ENCODE assay signal across 9 cellular contexts in genomic region chrX:39816871-39817731, GRCh38.
DNase-seq lines count a peak whose midpoint lies in the region; ATAC-seq and TF ChIP-seq lines count a peak whose summit lies in the region.
"Had no signal": no experiment of that assay in that cellular context is flagged by ENCODE, and none has a peak within 500 bp of the region (broad histone marks: within the 10 kb centered on the region; RNA-seq: fewer than 3 reads in every experiment).

No MANE protein-coding gene starts in this region.

- DNase-seq in AG09309 (ENCODE audit: low read depth) (no peak), HCEC 1CT (peak; percentile 22), iPS-NIHi11 (ENCODE audit: low spot score) (peak; percentile 27), HT-29 (ENCODE audit: low spot score) (no peak), NCI-H2081 treated with DMSO at 0.1 percent for 48 hours (lab: John Stamatoyannopoulos, UW) (no peak), HEK293T (ENCODE audit: extremely low spot score) (no peak)
- DNase-seq in activated T-cell treated with anti-CD3 and anti-CD28 coated beads, Interleukin-2, amount 50 U/mL, for 48 hours = peak; percentile 44 to 45
- no peak for DNase-seq in natural killer cell treated with Interleukin-12 subunit alpha and Interleukin-12 subunit beta and Interleukin-15 and Interleukin-18, amount 100 ng/mL, for 72 hours (ENCODE audit: low spot score)
- DNase-seq: hippocampal formation had no signal

- peaks cover 0 to 26% of the 10 kb centered on the region in 2 donors for H3K27me3 Mint-ChIP-seq in natural killer cell treated with Interleukin-12 subunit alpha and Interleukin-12 subunit beta and Interleukin-15 and Interleukin-18, amount 100 ng/mL, for 72 hours

- H3K4me3 ChIP-seq in AG09309 (ENCODE audit: control insufficient read depth, low read depth, low read length) = peak overlapping the region; percentile 31

- no peaks in the 10 kb centered on the region for H3K36me3 Mint-ChIP-seq in natural killer cell treated with Interleukin-12 subunit alpha and Interleukin-12 subunit beta and Interleukin-15 and Interleukin-18, amount 100 ng/mL, for 72 hours

- ATAC-seq in natural killer cell treated with Interleukin-12 subunit alpha and Interleukin-12 subunit beta and Interleukin-15 and Interleukin-18, amount 100 ng/mL, for 72 hours = no peak

- CTCF ChIA-PET in HEK293T (lab: Yijun Ruan, JAX) = interaction anchor here (0.7 kb wide), 1 partner anchor 262 kb away, joined by 3 read pairs; no protein-coding TSS in a partner anchor

- no peaks in the 10 kb centered on the region for H3K9me3 Mint-ChIP-seq in natural killer cell treated with Interleukin-12 subunit alpha and Interleukin-12 subunit beta and Interleukin-15 and Interleukin-18, amount 100 ng/mL, for 72 hours

- H3K4me3 Mint-ChIP-seq in natural killer cell treated with Interleukin-12 subunit alpha and Interleukin-12 subunit beta and Interleukin-15 and Interleukin-18, amount 100 ng/mL, for 72 hours = no peak overlapping the region

- no peak for TF ChIP-seq CTCF in AG09309 (IDR thresholded peaks at IDR 0.05; ENCODE audit: control insufficient read depth, insufficient read depth, low read depth, low read length, missing control alignments)

- no peak overlapping the region for H3K27ac Mint-ChIP-seq in natural killer cell treated with Interleukin-12 subunit alpha and Interleukin-12 subunit beta and Interleukin-15 and Interleukin-18, amount 100 ng/mL, for 72 hours

- POLR2A ChIA-PET in HEK293T (lab: Yijun Ruan, JAX) = interaction anchor here (0.8 kb wide), 1 partner anchor 196 kb away, joined by 3 read pairs; no protein-coding TSS in a partner anchor

- peaks cover 9 to 11% of the 10 kb centered on the region in 2 donors for H3K4me1 Mint-ChIP-seq in natural killer cell treated with Interleukin-12 subunit alpha and Interleukin-12 subunit beta and Interleukin-15 and Interleukin-18, amount 100 ng/mL, for 72 hours (ENCODE audit: low read depth in 2 of 2)

TF ChIP-seq in HEK293T, 16 proteins besides CTCF, POLR2A, EP300 and RAD21:
- TF ChIP-seq CTBP1 (IDR thresholded peaks at IDR 0.05; ENCODE audit: borderline replicate concordance) (no peak), SUZ12 (IDR thresholded peaks at IDR 0.05) (no peak), FOXA1 (IDR thresholded peaks at IDR 0.05) (no peak), HDGF (IDR thresholded peaks at IDR 0.05; ENCODE audit: borderline replicate concordance) (no peak), ZNF384 (IDR thresholded peaks at IDR 0.05) (no peak), TARDBP (IDR thresholded peaks at IDR 0.05) (no peak), ELF4 (IDR thresholded peaks at IDR 0.05) (no peak), FOXM1 (IDR thresholded peaks at IDR 0.05; ENCODE audit: borderline replicate concordance) (no peak), L3MBTL2 (conservative IDR thresholded peaks at IDR 0.05) (no peak), FOXK2 (IDR thresholded peaks at IDR 0.05) (no peak), BHLHE40 (IDR thresholded peaks at IDR 0.05; ENCODE audit: borderline replicate concordance) (no peak), ARNT (IDR thresholded peaks at IDR 0.05) (no peak), LEF1 (IDR thresholded peaks at IDR 0.05; ENCODE audit: borderline replicate concordance) (no peak), PKNOX1 (IDR thresholded peaks at IDR 0.05) (no peak), NFRKB (IDR thresholded peaks at IDR 0.05) (no peak)

Comparison
In these comparisons a context has a peak if more than half of its experiments do, and no peak if none do; other contexts are left out.
1. DNase-seq: peak in HCEC 1CT (single experiment), activated T-cell treated with anti-CD3 and anti-CD28 coated beads, Interleukin-2, amount 50 U/mL, for 48 hours (2 of 2) and iPS-NIHi11 (single experiment); none in AG09309 (single experiment), HT-29 (single experiment), natural killer cell treated with Interleukin-12 subunit alpha and Interleukin-12 subunit beta and Interleukin-15 and Interleukin-18, amount 100 ng/mL, for 72 hours (single experiment), NCI-H2081 treated with DMSO at 0.1 percent for 48 hours (single experiment) and HEK293T (single experiment).